1 cellular context compared by ENCODE assay signal in genomic region chr11:57529012-57529411, GRCh38.
TF ChIP-seq lines count a peak whose summit lies in the region.

No MANE protein-coding gene starts in this region.

TF ChIP-seq in GM12878, 131 proteins besides CTCF, POLR2A, EP300 and RAD21:
- TF ChIP-seq, protein P1, sequence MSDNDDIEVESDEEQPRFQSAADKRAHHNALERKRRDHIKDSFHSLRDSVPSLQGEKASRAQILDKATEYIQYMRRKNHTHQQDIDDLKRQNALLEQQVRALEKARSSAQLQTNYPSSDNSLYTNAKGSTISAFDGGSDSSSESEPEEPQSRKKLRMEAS (IDR thresholded peaks at IDR 0.05; ENCODE audit: low read depth, low read length), result no peak
- TF ChIP-seq SIX5 (IDR thresholded peaks at IDR 0.05; ENCODE audit: low read depth, low read length, severe bottlenecking) (no peak), NR2C1 (IDR thresholded peaks at IDR 0.05) (no peak), HCFC1 (IDR thresholded peaks at IDR 0.05; ENCODE audit: low read length) (no peak), CBX3 (IDR thresholded peaks at IDR 0.05; ENCODE audit: borderline replicate concordance, low read depth) (no peak), CREB1 (IDR thresholded peaks at IDR 0.05; ENCODE audit: low read depth) (no peak), MTA3 (IDR thresholded peaks at IDR 0.05; ENCODE audit: borderline replicate concordance, low read length) (no peak), TBL1XR1 (IDR thresholded peaks at IDR 0.05; ENCODE audit: low read depth, low read length) (no peak), KAT2A (conservative IDR thresholded peaks at IDR 0.05; ENCODE audit: control insufficient read depth, low read depth, low read length) (no peak), RCOR1 (conservative IDR thresholded peaks at IDR 0.05; ENCODE audit: low read depth, low read length) (no peak), RAD51 (IDR thresholded peaks at IDR 0.05) (no peak), KDM1A (IDR thresholded peaks at IDR 0.05; ENCODE audit: borderline replicate concordance) (no peak), STAT1 (conservative IDR thresholded peaks at IDR 0.05) (no peak), RUNX3 (IDR thresholded peaks at IDR 0.05; ENCODE audit: low read length) (no peak), JUND (IDR thresholded peaks at IDR 0.05; ENCODE audit: low read depth, low read length) (no peak), HDAC6 (IDR thresholded peaks at IDR 0.05; ENCODE audit: unreplicated experiment) (no peak)
- TF ChIP-seq, protein P2, sequence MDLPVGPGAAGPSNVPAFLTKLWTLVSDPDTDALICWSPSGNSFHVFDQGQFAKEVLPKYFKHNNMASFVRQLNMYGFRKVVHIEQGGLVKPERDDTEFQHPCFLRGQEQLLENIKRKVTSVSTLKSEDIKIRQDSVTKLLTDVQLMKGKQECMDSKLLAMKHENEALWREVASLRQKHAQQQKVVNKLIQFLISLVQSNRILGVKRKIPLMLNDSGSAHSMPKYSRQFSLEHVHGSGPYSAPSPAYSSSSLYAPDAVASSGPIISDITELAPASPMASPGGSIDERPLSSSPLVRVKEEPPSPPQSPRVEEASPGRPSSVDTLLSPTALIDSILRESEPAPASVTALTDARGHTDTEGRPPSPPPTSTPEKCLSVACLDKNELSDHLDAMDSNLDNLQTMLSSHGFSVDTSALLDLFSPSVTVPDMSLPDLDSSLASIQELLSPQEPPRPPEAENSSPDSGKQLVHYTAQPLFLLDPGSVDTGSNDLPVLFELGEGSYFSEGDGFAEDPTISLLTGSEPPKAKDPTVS (IDR thresholded peaks at IDR 0.05; ENCODE audit: low read depth, low read length), result no peak
